8 cellular contexts compared by ENCODE assay signal in genomic region chr3:79086514-79086913, GRCh38.
DNase-seq lines count a peak whose midpoint lies in the region; ATAC-seq, FAIRE-seq and TF ChIP-seq lines count a peak whose summit lies in the region.

No MANE protein-coding gene starts in this region.

- no peak overlapping the region for H3K27ac ChIP-seq in colonic mucosa

- ATAC-seq in GM21619 (IDR thresholded peaks at IDR 0.05; ENCODE audit: unreplicated experiment), result peak; percentile 98
- ATAC-seq in activated T-helper 17 cell treated with anti-CD3 and anti-CD28 coated beads, Interleukin-2, amount 50 U/mL, for 72 hours (replicated peaks), result no peak

- H3K36me3 Mint-ChIP-seq in activated CD4-positive, alpha-beta T cell treated with anti-CD3 and anti-CD28 coated beads, Interleukin-2, amount 10 ng/mL, durations not matched to agents 24 days and 14 days (ENCODE audit: low read depth), result no peaks in the 10 kb centered on the region
- H3K36me3 Mint-ChIP-seq in activated T-helper 17 cell treated with anti-CD3 and anti-CD28 coated beads, Interleukin-2, amount 50 U/mL, for 72 hours (ENCODE audit: low read depth), result no peaks in the 10 kb centered on the region

- H3K36me3 ChIP-seq in colonic mucosa, result no peaks in the 10 kb centered on the region

- peak; percentile 70 for DNase-seq in activated CD4-positive, alpha-beta T cell treated with anti-CD3 and anti-CD28 coated beads, Interleukin-2, amount 10 ng/mL, durations not matched to agents 24 days and 14 days
- DNase-seq in activated CD4-positive, alpha-beta T cell treated with anti-CD3 and anti-CD28 coated beads for 1 hour, result no peak
- DNase-seq in HuH-7 (ENCODE audit: low spot score) (peak; percentile 0), RCC 7860 (ENCODE audit: low spot score) (peak; percentile 31), colonic mucosa (peak; percentile 35), lung microvascular endothelial cell (ENCODE audit: low read depth in 2 of 2) (peak; percentile 39 to 56)

- H3K27me3 Mint-ChIP-seq in activated CD4-positive, alpha-beta T cell treated with anti-CD3 and anti-CD28 coated beads, Interleukin-2, amount 10 ng/mL, durations not matched to agents 24 days and 14 days, result no peaks in the 10 kb centered on the region
- H3K27me3 Mint-ChIP-seq in activated T-helper 17 cell treated with anti-CD3 and anti-CD28 coated beads, Interleukin-2, amount 50 U/mL, for 72 hours, result no peaks in the 10 kb centered on the region

- H3K27ac Mint-ChIP-seq in activated CD4-positive, alpha-beta T cell treated with anti-CD3 and anti-CD28 coated beads, Interleukin-2, amount 10 ng/mL, durations not matched to agents 24 days and 14 days, result no peak overlapping the region
- H3K27ac Mint-ChIP-seq in activated T-helper 17 cell treated with anti-CD3 and anti-CD28 coated beads, Interleukin-2, amount 50 U/mL, for 72 hours, result no peak overlapping the region

- no peak for FAIRE-seq in RCC 7860 (lab: Jason Lieb, UNC)

- H3K4me1 Mint-ChIP-seq in activated CD4-positive, alpha-beta T cell treated with anti-CD3 and anti-CD28 coated beads, Interleukin-2, amount 10 ng/mL, durations not matched to agents 24 days and 14 days, result no peaks in the 10 kb centered on the region
- H3K4me1 Mint-ChIP-seq in activated T-helper 17 cell treated with anti-CD3 and anti-CD28 coated beads, Interleukin-2, amount 50 U/mL, for 72 hours, result no peaks in the 10 kb centered on the region

- H3K9me3 Mint-ChIP-seq in activated CD4-positive, alpha-beta T cell treated with anti-CD3 and anti-CD28 coated beads, Interleukin-2, amount 10 ng/mL, durations not matched to agents 24 days and 14 days, result no peaks in the 10 kb centered on the region
- peaks cover 5% of the 10 kb centered on the region for H3K9me3 Mint-ChIP-seq in activated T-helper 17 cell treated with anti-CD3 and anti-CD28 coated beads, Interleukin-2, amount 50 U/mL, for 72 hours

- no peak overlapping the region for H3K9ac ChIP-seq in colonic mucosa (ENCODE audit: low read depth in 2 of 2, low read length in 2 of 2)

- H3K4me1 ChIP-seq in colonic mucosa, result no peaks in the 10 kb centered on the region

- intact Hi-C loops in activated CD4-positive, alpha-beta T cell treated with anti-CD3 and anti-CD28 coated beads, Interleukin-2, amount 10 ng/mL, durations not matched to agents 24 days and 14 days (cut with micrococcal nuclease), result loop anchor here (5.0 kb wide), 1 partner anchor 276 kb away; no protein-coding TSS in a partner anchor
- intact Hi-C loops in colonic mucosa (cut with DNase I), result loop anchor here (5.0 kb wide), 1 partner anchor 276 kb away; no protein-coding TSS in a partner anchor

- H3K4me3 ChIP-seq in colonic mucosa, result no peak overlapping the region

- no peaks in the 10 kb centered on the region for H3K27me3 ChIP-seq in colonic mucosa

- no peaks in the 10 kb centered on the region for H3K9me3 ChIP-seq in colonic mucosa

- peak; percentile 59 for TF ChIP-seq CTCF in colonic mucosa (IDR thresholded peaks at IDR 0.05)

- no peak overlapping the region for H3K4me3 Mint-ChIP-seq in activated CD4-positive, alpha-beta T cell treated with anti-CD3 and anti-CD28 coated beads, Interleukin-2, amount 10 ng/mL, durations not matched to agents 24 days and 14 days
- no peak overlapping the region for H3K4me3 Mint-ChIP-seq in activated T-helper 17 cell treated with anti-CD3 and anti-CD28 coated beads, Interleukin-2, amount 50 U/mL, for 72 hours
